1 cellular context compared by ENCODE assay signal in genomic region chr2:195657634-195658540, GRCh38.
TF ChIP-seq lines count a peak whose summit lies in the region.

No MANE protein-coding gene starts in this region.

TF ChIP-seq in K562, 482 proteins besides CTCF, POLR2A, EP300 and RAD21 (continued from another document and continues in another):
- TF ChIP-seq DMBX1 (CRISPR knock-in tag; IDR thresholded peaks at IDR 0.05; ENCODE audit: borderline replicate concordance) (no peak), ESRRA (IDR thresholded peaks at IDR 0.05; ENCODE audit: borderline replicate concordance, low read depth) (no peak), SIRT6 (IDR thresholded peaks at IDR 0.05; ENCODE audit: low read depth, low read length) (no peak), STAG1 (CRISPR knock-in tag; IDR thresholded peaks at IDR 0.05; ENCODE audit: borderline replicate concordance) (no peak), MCM5 (IDR thresholded peaks at IDR 0.05; ENCODE audit: low read depth) (no peak), RNF219 (CRISPR knock-in tag; IDR thresholded peaks at IDR 0.05) (no peak), SNRNP70 (optimal IDR thresholded peaks at IDR 0.05; ENCODE audit: low read depth, low read length) (no peak), MGA (IDR thresholded peaks at IDR 0.05) (peak; percentile 84), TCF7 (IDR thresholded peaks at IDR 0.05; ENCODE audit: borderline replicate concordance) (no peak), SRSF1 (IDR thresholded peaks at IDR 0.05; ENCODE audit: low read depth, low read length) (no peak), TCF15 (CRISPR knock-in tag; IDR thresholded peaks at IDR 0.05) (no peak), THAP7 (CRISPR knock-in tag; IDR thresholded peaks at IDR 0.05) (no peak), CBX3 (IDR thresholded peaks at IDR 0.05; ENCODE audit: borderline replicate concordance in 1 of 2, low read length in 2 of 2) (no peak), ZNF561 (CRISPR knock-in tag; conservative IDR thresholded peaks at IDR 0.05) (no peak), MED1 (CRISPR knock-in tag; IDR thresholded peaks at IDR 0.05; ENCODE audit: borderline replicate concordance) (no peak), CTCFL (IDR thresholded peaks at IDR 0.05; ENCODE audit: borderline replicate concordance, insufficient read depth, low read depth, low read length, poor library complexity, severe bottlenecking) (no peak), PATZ1 (CRISPR knock-in tag; IDR thresholded peaks at IDR 0.05; ENCODE audit: borderline replicate concordance) (no peak), HOMEZ (CRISPR knock-in tag; IDR thresholded peaks at IDR 0.05) (no peak), TSC22D4 (tag; IDR thresholded peaks at IDR 0.05) (no peak), NELFE (IDR thresholded peaks at IDR 0.05; ENCODE audit: insufficient read depth, insufficient read length) (no peak), RBM15 (IDR thresholded peaks at IDR 0.05; ENCODE audit: insufficient read depth, low read length) (no peak), KDM2B (CRISPR knock-in tag; IDR thresholded peaks at IDR 0.05) (no peak)
